Comparison of ENCODE assay signal across 9 cellular contexts in the genomic region with DNA sequence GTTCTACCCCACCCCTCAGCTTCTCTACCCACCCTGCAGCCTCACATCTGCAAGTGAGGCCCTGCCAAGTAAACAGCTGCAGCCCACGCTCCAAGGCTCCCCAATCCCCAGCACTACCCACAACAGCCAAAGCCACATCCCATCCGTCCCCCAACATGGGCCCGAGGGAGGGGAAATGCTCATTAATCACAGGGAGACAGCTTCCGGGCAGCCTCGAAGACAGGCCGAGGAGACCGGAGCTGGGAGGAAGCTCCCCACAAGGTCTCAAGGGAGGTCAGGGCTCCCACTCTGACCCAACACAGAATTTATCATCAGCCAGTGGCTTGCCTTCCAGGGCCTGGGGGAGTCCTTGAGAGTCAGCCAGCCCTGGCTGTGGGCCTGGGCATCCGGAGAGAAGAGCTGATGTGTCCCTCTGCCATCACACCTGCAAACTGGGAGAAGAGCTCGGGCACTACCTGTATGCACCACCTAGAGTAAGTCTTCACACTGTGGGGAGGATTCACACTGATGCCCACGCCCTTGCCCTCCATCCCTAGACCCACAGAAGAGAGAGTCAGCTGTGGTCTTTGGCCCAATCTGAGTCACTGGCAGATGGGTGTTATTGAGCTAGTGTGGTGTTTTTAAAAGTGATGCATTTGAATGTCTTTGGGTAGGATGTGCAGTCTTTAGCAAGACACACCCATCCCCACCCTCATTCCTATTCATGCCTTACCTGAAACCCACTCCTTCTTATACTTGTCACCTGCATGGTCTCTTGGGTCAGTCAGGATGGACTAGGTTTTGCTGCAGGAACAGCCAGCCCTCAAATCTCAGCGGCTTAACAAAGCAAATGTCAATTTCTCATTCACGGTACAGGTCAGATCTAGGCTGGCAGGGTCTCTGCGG.
DNase-seq lines count a peak whose midpoint lies in the region; ATAC-seq and TF ChIP-seq lines count a peak whose summit lies in the region.
"Had no signal": no experiment of that assay in that cellular context is flagged by ENCODE, and none has a peak within 500 bp of the region (broad histone marks: within the 10 kb centered on the region; RNA-seq: fewer than 3 reads in every experiment).

No MANE protein-coding gene starts in this region.

- intact Hi-C loops in breast epithelium (cut with DNase I; ENCODE audit: low total_unique reads) = no loop called here
- intact Hi-C loops in MCF 10A (cut with micrococcal nuclease) = no loop called here
- intact Hi-C loops in right cardiac atrium (cut with DNase I) = no loop called here
- intact Hi-C loops in vagina (cut with DNase I) = no loop called here

- POLR2A ChIA-PET in MCF 10A (lab: Yijun Ruan, JAX) = interaction anchor here (0.6 to 0.8 kb wide), 6 partner anchors 12 to 352 kb away, joined by 3 to 4 read pairs (median 3); no protein-coding TSS in a partner anchor

- peaks cover 39% of the 10 kb centered on the region for H3K4me1 Mint-ChIP-seq in MCF 10A (ENCODE audit: insufficient read depth, unreplicated experiment)

- TF ChIP-seq POLR2A in breast epithelium (IDR thresholded peaks at IDR 0.05) = no peak
- no peak for TF ChIP-seq POLR2A in vagina (IDR thresholded peaks at IDR 0.05)
- TF ChIP-seq POLR2A in tibial nerve (IDR thresholded peaks at IDR 0.05) = no peak

- H3K36me3 ChIP-seq in breast epithelium (no peaks in the 10 kb centered on the region), vagina (no peaks in the 10 kb centered on the region), tibial nerve (no peaks in the 10 kb centered on the region)

- H3K4me3 ChIP-seq in breast epithelium (no peak overlapping the region), right cardiac atrium (ENCODE audit: low read length) (no peak overlapping the region), vagina (no peak overlapping the region), tibial nerve (no peak overlapping the region)

- peaks cover 10% of the 10 kb centered on the region for H3K36me3 Mint-ChIP-seq in MCF 10A (ENCODE audit: insufficient read depth, unreplicated experiment)

- H3K9me3 Mint-ChIP-seq in MCF 10A (ENCODE audit: unreplicated experiment) = no peaks in the 10 kb centered on the region
- H3K9me3 Mint-ChIP-seq: activated T-cell treated with anti-CD3 and anti-CD28 coated beads, Interleukin-2, amount 50 U/mL, for 24 hours had no signal

- TF ChIP-seq CTCF in breast epithelium (IDR thresholded peaks at IDR 0.05) (no peak), MCF 10A (IDR thresholded peaks at IDR 0.05; ENCODE audit: unreplicated experiment) (no peak), vagina (IDR thresholded peaks at IDR 0.05) (no peak), tibial nerve (IDR thresholded peaks at IDR 0.05) (no peak)

- no TSS peak for BruUV-seq in MCF 10A (replicated peaks; lab: Mats Ljungman, UMichigan)

- H3K9me3 ChIP-seq in breast epithelium = no peaks in the 10 kb centered on the region
- H3K9me3 ChIP-seq in right cardiac atrium (ENCODE audit: control insufficient read depth, low read length) = no peaks in the 10 kb centered on the region
- no peaks in the 10 kb centered on the region for H3K9me3 ChIP-seq in vagina
- H3K9me3 ChIP-seq in tibial nerve = no peaks in the 10 kb centered on the region

- H3K27me3 ChIP-seq in breast epithelium (no peaks in the 10 kb centered on the region), right cardiac atrium (ENCODE audit: control insufficient read depth, insufficient read depth) (no peaks in the 10 kb centered on the region), vagina (no peaks in the 10 kb centered on the region), tibial nerve (no peaks in the 10 kb centered on the region)

- WGBS in right cardiac atrium = 55% methylated on average over 13 of the region's 13 CpGs
- WGBS in tibial nerve, 2 donors = 55 to 72% methylated on average over 11 to 12 of the region's 13 CpGs

- no peak for TF ChIP-seq EP300 in tibial nerve (IDR thresholded peaks at IDR 0.05)

- no peak overlapping the region for H3K27ac Mint-ChIP-seq in MCF 10A (ENCODE audit: low read depth, unreplicated experiment)
- H3K27ac Mint-ChIP-seq: activated T-cell treated with anti-CD3 and anti-CD28 coated beads, Interleukin-2, amount 50 U/mL, for 24 hours had no signal

- no peak overlapping the region for H3K4me3 Mint-ChIP-seq in MCF 10A (ENCODE audit: unreplicated experiment)
- H3K4me3 Mint-ChIP-seq: activated T-cell treated with anti-CD3 and anti-CD28 coated beads, Interleukin-2, amount 50 U/mL, for 24 hours had no signal

- H3K4me1 ChIP-seq in breast epithelium (no peaks in the 10 kb centered on the region), right cardiac atrium (ENCODE audit: control insufficient read depth, insufficient read depth, low read length) (peaks cover 7% of the 10 kb centered on the region), vagina (peaks cover 41% of the 10 kb centered on the region), tibial nerve (peaks cover 0 to 15% (median 6%) of the 10 kb centered on the region in 4 donors)

- peak overlapping the region; percentile 40 to 45 for H3K27ac ChIP-seq in breast epithelium
- no peak overlapping the region for H3K27ac ChIP-seq in right cardiac atrium (ENCODE audit: low read length)
- H3K27ac ChIP-seq in vagina = peak overlapping the region; percentile 72
- peak overlapping the region in 2 of 4 donors; percentile 42 to 61 for H3K27ac ChIP-seq in tibial nerve

- peak; percentile 56 to 58 for ATAC-seq in right cardiac atrium

- no peak for DNase-seq in breast epithelium (ENCODE audit: low spot score in 2 of 2)
- DNase-seq in MCF 10A (ENCODE audit: unreplicated experiment) = no peak
- peak; percentile 35 to 36 for DNase-seq in NOMO-1 (lab: John Stamatoyannopoulos, UW; ENCODE audit: unreplicated experiment in 2 of 2)
- peak; percentile 51 to 76 (median 68) for DNase-seq in right cardiac atrium
- DNase-seq in vagina (ENCODE audit: extremely low spot score in 2 of 2) = no peak
- DNase-seq in cerebellar nuclear complex (lab: John Stamatoyannopoulos, UW) = no peak
- DNase-seq in inferior parietal cortex (ENCODE audit: extremely low spot score) = no peak
- DNase-seq in tibial nerve (ENCODE audit: low spot score in 2 of 2) = no peak
- DNase-seq: activated T-cell treated with anti-CD3 and anti-CD28 coated beads, Interleukin-2, amount 50 U/mL, for 24 hours had no signal

- no peaks in the 10 kb centered on the region for H3K27me3 Mint-ChIP-seq in MCF 10A (ENCODE audit: insufficient read depth, unreplicated experiment)
- H3K27me3 Mint-ChIP-seq: activated T-cell treated with anti-CD3 and anti-CD28 coated beads, Interleukin-2, amount 50 U/mL, for 24 hours had no signal

- CTCF ChIA-PET in MCF 10A (lab: Yijun Ruan, JAX) = interaction anchor here (0.6 to 4.0 kb wide), 3 partner anchors 12 to 1242 kb away, joined by 3 to 12 read pairs (median 3); no protein-coding TSS in a partner anchor

Comparison
In these comparisons a context has a peak if more than half of its experiments do, and no peak if none do; other contexts are left out.
1. DNase-seq: peak in NOMO-1 (2 of 2) and right cardiac atrium (3 of 3); none in breast epithelium (0 of 2), MCF 10A (single experiment), vagina (0 of 2), cerebellar nuclear complex (0 of 2), inferior parietal cortex (single experiment) and tibial nerve (0 of 2).